ENCODE assay signal across 8 cellular contexts in genomic region chr21:26686278-26686677, GRCh38.
DNase-seq lines count a peak whose midpoint lies in the region; ATAC-seq and TF ChIP-seq lines count a peak whose summit lies in the region.

No MANE protein-coding gene starts in this region.

- ATAC-seq in GM21786 (IDR thresholded peaks at IDR 0.05; ENCODE audit: unreplicated experiment) (peak; percentile 80), GM21390 (IDR thresholded peaks at IDR 0.05; ENCODE audit: unreplicated experiment) (no peak)

- no peak overlapping the region for H3K4me3 ChIP-seq in cardiac fibroblast (replicated peaks in 1 of 2; ENCODE audit: low read depth in 2 of 2, low read length in 2 of 2)

- no peak for TF ChIP-seq CTCF in cardiac fibroblast (IDR thresholded peaks at IDR 0.05; ENCODE audit: low read depth, low read length)

- peak; percentile 62 for DNase-seq in DMS53 (lab: John Stamatoyannopoulos, UW)
- DNase-seq in NCI-H2171 treated with DMSO at 0.1 percent for 48 hours (lab: John Stamatoyannopoulos, UW) = peak; percentile 77
- peak; percentile 1 to 37 for DNase-seq in cardiac fibroblast (ENCODE audit: low read depth in 2 of 2)
- DNase-seq in amygdala (lab: John Stamatoyannopoulos, UW) = no peak
- no peak for DNase-seq in medulla oblongata (ENCODE audit: extremely low spot score)
- DNase-seq in epidermal melanocyte (ENCODE audit: insufficient read length, low spot score) = no peak

Comparison
In these comparisons a context has a peak if more than half of its experiments do, and no peak if none do; other contexts are left out.
1. DNase-seq: peak in DMS53 (single experiment), NCI-H2171 treated with DMSO at 0.1 percent for 48 hours (single experiment) and cardiac fibroblast (2 of 2); none in amygdala (0 of 56), medulla oblongata (single experiment) and epidermal melanocyte (single experiment).